Comparison of ENCODE assay signal across 1 cellular context in genomic region chr9:125241863-125242739, GRCh38.
TF ChIP-seq lines count a peak whose summit lies in the region.

No MANE protein-coding gene starts in this region.

TF ChIP-seq in HEK293, 187 proteins besides CTCF, POLR2A, EP300 and RAD21 (continued from another document):
- TF ChIP-seq ZBTB10 (tag by site-specific recombination; IDR thresholded peaks at IDR 0.05) (peak; percentile 54; the same call in 1 of the 2 replicates), YY2 (tag by site-specific recombination; IDR thresholded peaks at IDR 0.05) (peak; percentile 68), ZNF335 (tag by site-specific recombination; conservative IDR thresholded peaks at IDR 0.05) (peak; percentile 54), ZNF501 (tag by site-specific recombination; IDR thresholded peaks at IDR 0.05) (peak; percentile 45; the same call in 1 of the 2 replicates), EGR2 (tag by site-specific recombination; IDR thresholded peaks at IDR 0.05; ENCODE audit: low read depth) (0 out of 2 replicates have a peak, but pooled peaks have one; percentile 24), PRDM10 (tag by site-specific recombination; IDR thresholded peaks at IDR 0.05) (0 out of 2 replicates have a peak, but pooled peaks have one; percentile 14), TRIM28 (IDR thresholded peaks at IDR 0.05; ENCODE audit: borderline replicate concordance, low read length) (0 out of 2 replicates have a peak, but pooled peaks have one; percentile 52), PRDM1 (tag by site-specific recombination; IDR thresholded peaks at IDR 0.05) (peak; percentile 85)
